In genomic region chr15:67543348-67543718, GRCh38 we compare ENCODE assay signal across 8 cellular contexts. TPM values are rescaled to one million over a fixed set of nuclear protein-coding genes. Genes with fewer than 3 reads are reported as not detected.
DNase-seq lines count a peak whose midpoint lies in the region; ATAC-seq, FAIRE-seq and TF ChIP-seq lines count a peak whose summit lies in the region.

No MANE protein-coding gene starts in this region.

- H3K4me3 ChIP-seq in IMR-90 (ENCODE audit: insufficient read depth, low read depth, low read length) (peak overlapping the region; percentile 88), bronchial epithelial cell (ENCODE audit: low read depth, low read length) (peak overlapping the region; percentile 65), liver (ENCODE audit: low read depth in 1 of 3, low read length in 3 of 3) (peak overlapping the region; percentile 73 to 99 (median 98)), thyroid gland (replicated peaks in 1 of 3) (peak overlapping the region; percentile 60 to 99 (median 70))

- dilution Hi-C loops in IMR-90 (cut with HindIII; ENCODE audit: low sequenced_read_pairs, unreplicated experiment) = no loop called here

- no peak for FAIRE-seq in bronchial epithelial cell (lab: Jason Lieb, UNC)

- no peak overlapping the region for H4K91ac ChIP-seq in IMR-90 (ENCODE audit: insufficient read depth, low read depth, low read length)

- TF ChIP-seq POLR2A in IMR-90 (IDR thresholded peaks at IDR 0.05; ENCODE audit: low read depth, low read length) (no peak), thyroid gland (IDR thresholded peaks at IDR 0.05) (no peak)

- peak overlapping the region; percentile 97; the same call in 1 of the 2 replicates for H3K23ac ChIP-seq in IMR-90 (ENCODE audit: low read depth, low read length)

- ATAC-seq in IMR-90 (ENCODE audit: low read depth) (no peak; the same call in 1 of the 2 replicates), GM21786 (IDR thresholded peaks at IDR 0.05; ENCODE audit: unreplicated experiment) (no peak)

- 0 out of 2 replicates have a peak, but pooled peaks cover 3% of the 10 kb centered on the region for H3K9me1 ChIP-seq in IMR-90 (ENCODE audit: insufficient read depth, low read length)

- H3K56ac ChIP-seq in IMR-90 (ENCODE audit: extremely low read depth, insufficient read depth, low read length) = no peak overlapping the region

- H4K8ac ChIP-seq in IMR-90 (ENCODE audit: low read depth in 2 of 2, low read length in 2 of 2) = peak overlapping the region; percentile 95 to 99

- H3K27me3 ChIP-seq in IMR-90 (ENCODE audit: control insufficient read depth, insufficient read depth, low read length) (no peaks in the 10 kb centered on the region), bronchial epithelial cell (ENCODE audit: control insufficient read depth, insufficient read depth, low read length) (no peaks in the 10 kb centered on the region), liver (ENCODE audit: control insufficient read depth in 4 of 4, insufficient read depth in 4 of 4, low read length in 3 of 4) (no peaks in the 10 kb centered on the region), thyroid gland (no peaks in the 10 kb centered on the region)

- peak; percentile 28 for DNase-seq in AG08396 (ENCODE audit: low spot score)
- peak; percentile 5 for DNase-seq in IMR-90
- no peak for DNase-seq in bronchial epithelial cell (ENCODE audit: low read depth)
- DNase-seq in thyroid gland = peak; percentile 28 to 36
- no peak for DNase-seq in activated CD4-positive, CD25-positive, alpha-beta regulatory T cell (lab: John Stamatoyannopoulos, UW)
- DNase-seq in DMS79 (lab: John Stamatoyannopoulos, UW) = no peak

- no peak overlapping the region for H2BK20ac ChIP-seq in IMR-90 (ENCODE audit: low read depth, low read length)

- H3K9ac ChIP-seq in IMR-90 (ENCODE audit: low read depth, low read length) (peak overlapping the region; percentile 90), liver (ENCODE audit: low read depth in 1 of 2, low read length in 2 of 2) (peak overlapping the region; percentile 68 to 71)

- peaks cover 5% of the 10 kb centered on the region; the same call in 1 of the 2 replicates for H4K20me1 ChIP-seq in IMR-90 (ENCODE audit: insufficient read depth, low read length)

- peak overlapping the region; percentile 89; the same call in 1 of the 2 replicates for H4K5ac ChIP-seq in IMR-90 (ENCODE audit: low read depth, low read length)

- POLR2A ChIA-PET in IMR-90 (lab: Charles Lee; ENCODE audit: unreplicated experiment) = no interaction called here

- peak overlapping the region; percentile 93; the same call in 1 of the 2 replicates for H3K14ac ChIP-seq in IMR-90 (replicated peaks; ENCODE audit: low read depth, low read length)

- no peak overlapping the region for H2BK15ac ChIP-seq in IMR-90 (ENCODE audit: low read depth, low read length)

- H2AFZ ChIP-seq in IMR-90 (replicated peaks; ENCODE audit: low read length, poor library complexity) = peak overlapping the region; percentile 96

- H3K4me1 ChIP-seq in IMR-90 (ENCODE audit: control insufficient read depth, insufficient read depth, low read length) (peaks cover 12% of the 10 kb centered on the region), liver (ENCODE audit: control insufficient read depth in 4 of 4, insufficient read depth in 4 of 4, low read length in 3 of 4) (peaks cover 0 to 12% (median 9%) of the 10 kb centered on the region in 4 donors), thyroid gland (peaks cover 12 to 16% of the 10 kb centered on the region in 2 donors)

- TF ChIP-seq CTCF in IMR-90 (conservative IDR thresholded peaks at IDR 0.05; ENCODE audit: low read depth, low read length) (no peak), bronchial epithelial cell (IDR thresholded peaks at IDR 0.05; ENCODE audit: insufficient read depth, low read length, severe bottlenecking) (no peak), liver (IDR thresholded peaks at IDR 0.05; ENCODE audit: low read depth, low read length, missing input control) (no peak), thyroid gland (IDR thresholded peaks at IDR 0.05) (no peak)

- H3K4me2 ChIP-seq in IMR-90 (ENCODE audit: low read depth, low read length) = peak overlapping the region; percentile 89

- in situ Hi-C loops in IMR-90 (cut with MboI; ENCODE audit: low sequenced_read_pairs) = no loop called here

- BruUV-seq in IMR-90 (replicated peaks; lab: Mats Ljungman, UMichigan) = no TSS peak

- peaks cover 25 to 34% of the 10 kb centered on the region in 2 experiments for H3K79me1 ChIP-seq in IMR-90 (ENCODE audit: low read depth in 1 of 2, low read length in 2 of 2)

- no peak overlapping the region; the same call in 1 of the 2 replicates for H3K18ac ChIP-seq in IMR-90 (ENCODE audit: low read depth, low read length)

- H2BK120ac ChIP-seq in IMR-90 (ENCODE audit: low read depth, low read length) = no peak overlapping the region

- CTCF ChIA-PET in IMR-90 (lab: Yijun Ruan, JAX) = no interaction called here

- peak overlapping the region; percentile 85; the same call in 1 of the 2 replicates for H3K4ac ChIP-seq in IMR-90 (ENCODE audit: low read depth, low read length)

- TF ChIP-seq RAD21 in IMR-90 (IDR thresholded peaks at IDR 0.05; ENCODE audit: low read length) (no peak), liver (IDR thresholded peaks at IDR 0.05) (no peak)

- H2BK5ac ChIP-seq in IMR-90 (ENCODE audit: low read depth, low read length, poor library complexity, severe bottlenecking) = no peak overlapping the region

- H3K36me3 ChIP-seq in IMR-90 (ENCODE audit: control insufficient read depth, insufficient read depth, low read length) (peaks cover 9% of the 10 kb centered on the region; the same call in 1 of the 2 replicates), bronchial epithelial cell (ENCODE audit: control insufficient read depth, insufficient read depth, low read length) (peaks cover 2% of the 10 kb centered on the region), liver (ENCODE audit: control insufficient read depth in 4 of 4, insufficient read depth in 3 of 4, low read depth in 1 of 4, low read length in 3 of 4) (peaks cover 0 to 5% (median 0%) of the 10 kb centered on the region in 4 donors), thyroid gland (no peaks in the 10 kb centered on the region)

- no CpG with 5 or more reads among the region's 7 CpGs for WGBS in IMR-90 (ENCODE audit: extremely low coverage in 2 of 2, insufficient read length in 1 of 2), 2 experiments
- WGBS in liver = 25% methylated on average over 7 of the region's 7 CpGs
- 36 to 40% methylated on average over 7 of the region's 7 CpGs for WGBS in thyroid gland, 2 donors

- H3K9me3 ChIP-seq in IMR-90 (ENCODE audit: control insufficient read depth, insufficient read depth, low read length) (no peaks in the 10 kb centered on the region), liver (ENCODE audit: control insufficient read depth in 4 of 4, low read length in 3 of 4) (no peaks in the 10 kb centered on the region), thyroid gland (no peaks in the 10 kb centered on the region)

- intact Hi-C loops in IMR-90 (cut with micrococcal nuclease) = loop anchor here (2.0 to 5.0 kb wide), 2 partner anchors 21 to 289 kb away; no protein-coding TSS in a partner anchor
- intact Hi-C loops in thyroid gland (cut with DNase I) = no loop called here

- H3K27ac ChIP-seq in IMR-90 (ENCODE audit: insufficient read depth, low read length) (peak overlapping the region; percentile 65; the same call in 1 of the 2 replicates), liver (ENCODE audit: low read depth in 1 of 2, low read length in 2 of 2) (peak overlapping the region; percentile 71 to 87), thyroid gland (peak overlapping the region; percentile 77 to 86 (median 85))

- H2AK9ac ChIP-seq in IMR-90 (replicated peaks; ENCODE audit: low read depth, low read length, poor library complexity) = peak overlapping the region; percentile 81

- H2AK5ac ChIP-seq in IMR-90 (ENCODE audit: low read depth, low read length) = peak overlapping the region; percentile 57; the same call in 1 of the 2 replicates

TF ChIP-seq in IMR-90, 13 proteins besides CTCF, POLR2A, EP300 and RAD21 (continues in another document):
- TF ChIP-seq FOS (IDR thresholded peaks at IDR 0.05; ENCODE audit: low read depth, low read length) (no peak), MAFK (IDR thresholded peaks at IDR 0.05; ENCODE audit: low read depth, low read length) (no peak), BHLHE40 (IDR thresholded peaks at IDR 0.05; ENCODE audit: low read depth, low read length) (no peak), USF2 (IDR thresholded peaks at IDR 0.05; ENCODE audit: low read depth, low read length) (no peak)

TF ChIP-seq in liver, 16 proteins besides CTCF, POLR2A, EP300 and RAD21 (continues in another document):
- TF ChIP-seq HNF4A (conservative IDR thresholded peaks at IDR 0.05) = no peak
- TF ChIP-seq FOXA1 (IDR thresholded peaks at IDR 0.05) = no peak

RNA-seq across cellular contexts. Expression of gene MAP2K5, which starts 0.8 kb away (rescaled TPM):
- 1.6 and 2.8 TPM in 2 replicates for total RNA-seq in IMR-90 (2012; rRNA removed)
- polyA plus RNA-seq in IMR-90 (2012; rRNA removed) = 4.6 and 6.1 TPM in 2 replicates
- polyA plus RNA-seq in IMR-90 (2012; cell fraction: cytosol; rRNA removed) = 4.6 and 5.5 TPM in 2 replicates
- 4.4 and 6.1 TPM in 2 replicates for polyA plus RNA-seq in IMR-90 (2012; cell fraction: nucleus; rRNA removed; ENCODE audit: low replicate concordance)
- 2.4 and 2.9 TPM in 2 replicates for total RNA-seq in bronchial epithelial cell
- total RNA-seq in liver = 1 to 10 TPM; 3.8 to 5.8 TPM
- 1 to 10 TPM; 5.5 to 6.4 TPM for polyA plus RNA-seq in liver
- total RNA-seq in thyroid gland = 10 to 100 TPM; 10.2 to 32.1 (median 15.9) TPM

RNA-seq across cellular contexts. Expression of gene C15orf61, which starts 22.4 kb away (rescaled TPM):
- total RNA-seq in IMR-90 (2012; rRNA removed) = 1.4 and 1.7 TPM in 2 replicates
- 2.5 TPM in 2 replicates for polyA plus RNA-seq in IMR-90 (2012; rRNA removed)
- 1.4 and 3.2 TPM in 2 replicates for polyA plus RNA-seq in IMR-90 (2012; cell fraction: cytosol; rRNA removed)
- polyA plus RNA-seq in IMR-90 (2012; cell fraction: nucleus; rRNA removed; ENCODE audit: low replicate concordance) = 1.8 and 1.9 TPM in 2 replicates
- total RNA-seq in bronchial epithelial cell = 1.8 and 2.1 TPM in 2 replicates
- total RNA-seq in liver = 1 to 10 TPM; 2.4 to 2.5 TPM
- 1 to 10 TPM; 1.4 to 5.6 TPM for polyA plus RNA-seq in liver
- 10 to 100 TPM in 1 of 4 donors, 1 to 10 TPM in 3; 2.8 to 14.9 (median 7.9) TPM for total RNA-seq in thyroid gland

Comparison
In these comparisons a context has a peak if more than half of its experiments do, and no peak if none do; other contexts are left out.
1. DNase-seq: peak in AG08396 (single experiment), IMR-90 (single experiment) and thyroid gland (2 of 2); none in bronchial epithelial cell (single experiment), activated CD4-positive, CD25-positive, alpha-beta regulatory T cell (0 of 4) and DMS79 (single experiment).
2. Peak in every context shown above with its lines, with median percentiles within 50 percentile points of each other: H3K27ac ChIP-seq and H3K4me3 ChIP-seq.